9 cellular contexts compared by ENCODE assay signal in genomic region chr3:32154180-32154579, GRCh38. TPM values are rescaled to one million over a fixed set of nuclear protein-coding genes. Genes with fewer than 3 reads are reported as not detected.
A peak's percentile ranks its signal among the peaks of the same experiment; 100 is the strongest.
DNase-seq lines count a peak whose midpoint lies in the region; ATAC-seq and TF ChIP-seq lines count a peak whose summit lies in the region.
"Had no signal": no experiment of that assay in that cellular context is flagged by ENCODE, and none has a peak within 500 bp of the region (broad histone marks: within the 10 kb centered on the region; RNA-seq: fewer than 3 reads in every experiment).

No MANE protein-coding gene starts in this region.

- H4K20me1 ChIP-seq in OCI-LY7 (ENCODE audit: insufficient read depth, low read length) (no peaks in the 10 kb centered on the region), smooth muscle cell (ENCODE audit: low read depth) (no peaks in the 10 kb centered on the region)

- intact Hi-C loops in OCI-LY7 (cut with micrococcal nuclease; ENCODE audit: unreplicated experiment) = no loop called here

- ATAC-seq in esophagus mucosa = peak; percentile 60

- peak; percentile 7 for DNase-seq in SIG-M5 treated with dmso at 0.1 percent for 504 hours (lab: John Stamatoyannopoulos, UW; ENCODE audit: unreplicated experiment)
- DNase-seq in SIG-M5 (lab: John Stamatoyannopoulos, UW) = no peak
- DNase-seq in OCI-LY7 (ENCODE audit: low spot score) = peak; percentile 50
- no peak for DNase-seq in smooth muscle cell (lab: John Stamatoyannopoulos, UW; ENCODE audit: unreplicated experiment)
- DNase-seq in NCI-H1105 (lab: John Stamatoyannopoulos, UW) = no peak
- DNase-seq in middle frontal gyrus (ENCODE audit: extremely low spot score, low spot score) = no peak
- no peak for DNase-seq in NCI-H187 treated with DMSO at 0.1 percent for 48 hours (lab: John Stamatoyannopoulos, UW)
- DNase-seq: activated CD4-positive, alpha-beta T cell treated with anti-CD3 and anti-CD28 coated beads, Interleukin-2, amount 50 U/mL, for 1 hour had no signal

- H2AFZ ChIP-seq in OCI-LY7 (ENCODE audit: low read length) (no peak overlapping the region), smooth muscle cell (ENCODE audit: low read depth) (no peak overlapping the region)

- H3K79me2 ChIP-seq in OCI-LY7 (ENCODE audit: insufficient read depth, low read depth, low read length) (no peaks in the 10 kb centered on the region), smooth muscle cell (ENCODE audit: low read depth) (no peaks in the 10 kb centered on the region)

- H3K27me3 ChIP-seq in smooth muscle cell (ENCODE audit: low read depth) = no peaks in the 10 kb centered on the region

- H3K4me3 ChIP-seq in OCI-LY7 (ENCODE audit: low read depth, low read length, poor library complexity, severe bottlenecking) (no peak overlapping the region), smooth muscle cell (no peak overlapping the region)

- CTCF ChIA-PET in OCI-LY7 (lab: Charles Lee; ENCODE audit: unreplicated experiment) = interaction anchor here (0.5 to 1.0 kb wide), 4 partner anchors 32 to 137 kb away, joined by 3 read pairs; no protein-coding TSS in a partner anchor

- no TSS peak for BruUV-seq in OCI-LY7 (replicated peaks; lab: Mats Ljungman, UMichigan)

- H3K36me3 ChIP-seq in OCI-LY7 (ENCODE audit: insufficient read depth, low read length) = peaks cover 40% of the 10 kb centered on the region
- no peaks in the 10 kb centered on the region for H3K36me3 ChIP-seq in smooth muscle cell (ENCODE audit: low read depth)

- H3K9me3 ChIP-seq in OCI-LY7 (ENCODE audit: low read length) (no peaks in the 10 kb centered on the region), smooth muscle cell (replicated peaks; ENCODE audit: low read depth) (no peaks in the 10 kb centered on the region)

- peak; percentile 71 for TF ChIP-seq CTCF in OCI-LY7 (conservative IDR thresholded peaks at IDR 0.05; ENCODE audit: low read length)
- peak; percentile 26 for TF ChIP-seq CTCF in smooth muscle cell (IDR thresholded peaks at IDR 0.05; ENCODE audit: borderline replicate concordance, insufficient read depth, poor library complexity, severe bottlenecking)

- H3K9me2 ChIP-seq in OCI-LY7 (ENCODE audit: insufficient read depth, low read length) = no peaks in the 10 kb centered on the region

- no peak overlapping the region for H3K27ac ChIP-seq in OCI-LY7 (ENCODE audit: low read depth, low read length, poor library complexity, severe bottlenecking)
- H3K27ac ChIP-seq in smooth muscle cell (ENCODE audit: low read depth) = no peak overlapping the region

- H3K4me1 ChIP-seq in OCI-LY7 (ENCODE audit: insufficient read depth, low read length, poor library complexity, severe bottlenecking) = no peaks in the 10 kb centered on the region
- no peaks in the 10 kb centered on the region for H3K4me1 ChIP-seq in smooth muscle cell (ENCODE audit: low read depth)

- H3K4me2 ChIP-seq in OCI-LY7 (ENCODE audit: low read length) = no peak overlapping the region
- no peak overlapping the region for H3K4me2 ChIP-seq in smooth muscle cell

- POLR2A ChIA-PET in OCI-LY7 (lab: Charles Lee) = interaction anchor here (0.6 to 1.4 kb wide), 4 partner anchors 10 to 137 kb away, joined by 3 to 7 read pairs (median 4); no protein-coding TSS in a partner anchor

- H3K9ac ChIP-seq in smooth muscle cell (ENCODE audit: low read depth) = no peak overlapping the region

- no peaks in the 10 kb centered on the region for H3F3A ChIP-seq in smooth muscle cell (ENCODE audit: low read depth)

- WGBS in smooth muscle cell (ENCODE audit: low lambda C conversion rate) = 91% methylated on average over 3 of the region's 3 CpGs

RNA-seq across cellular contexts. Expression of gene GPD1L, which starts 47.8 kb away (rescaled TPM):
- 27.5 and 30.4 TPM in 2 replicates for total RNA-seq in OCI-LY7 (2014; rRNA removed; shearing (Covaris generic))
- total RNA-seq in OCI-LY7 (2022) (29.2 and 34.6 TPM in 2 replicates), esophagus mucosa (39.9 TPM), smooth muscle cell (5.9 and 8.2 TPM in 2 replicates)
- 3.6 and 4.1 TPM in 2 replicates for polyA plus RNA-seq in smooth muscle cell

Comparison
In these comparisons a context has a peak if more than half of its experiments do, and no peak if none do; other contexts are left out.
1. DNase-seq: peak in SIG-M5 treated with dmso at 0.1 percent for 504 hours (single experiment) and OCI-LY7 (single experiment); none in SIG-M5 (single experiment), smooth muscle cell (single experiment), NCI-H1105 (single experiment), middle frontal gyrus (single experiment) and NCI-H187 treated with DMSO at 0.1 percent for 48 hours (single experiment).